Comparison of ENCODE assay signal across 8 cellular contexts in the genomic region with DNA sequence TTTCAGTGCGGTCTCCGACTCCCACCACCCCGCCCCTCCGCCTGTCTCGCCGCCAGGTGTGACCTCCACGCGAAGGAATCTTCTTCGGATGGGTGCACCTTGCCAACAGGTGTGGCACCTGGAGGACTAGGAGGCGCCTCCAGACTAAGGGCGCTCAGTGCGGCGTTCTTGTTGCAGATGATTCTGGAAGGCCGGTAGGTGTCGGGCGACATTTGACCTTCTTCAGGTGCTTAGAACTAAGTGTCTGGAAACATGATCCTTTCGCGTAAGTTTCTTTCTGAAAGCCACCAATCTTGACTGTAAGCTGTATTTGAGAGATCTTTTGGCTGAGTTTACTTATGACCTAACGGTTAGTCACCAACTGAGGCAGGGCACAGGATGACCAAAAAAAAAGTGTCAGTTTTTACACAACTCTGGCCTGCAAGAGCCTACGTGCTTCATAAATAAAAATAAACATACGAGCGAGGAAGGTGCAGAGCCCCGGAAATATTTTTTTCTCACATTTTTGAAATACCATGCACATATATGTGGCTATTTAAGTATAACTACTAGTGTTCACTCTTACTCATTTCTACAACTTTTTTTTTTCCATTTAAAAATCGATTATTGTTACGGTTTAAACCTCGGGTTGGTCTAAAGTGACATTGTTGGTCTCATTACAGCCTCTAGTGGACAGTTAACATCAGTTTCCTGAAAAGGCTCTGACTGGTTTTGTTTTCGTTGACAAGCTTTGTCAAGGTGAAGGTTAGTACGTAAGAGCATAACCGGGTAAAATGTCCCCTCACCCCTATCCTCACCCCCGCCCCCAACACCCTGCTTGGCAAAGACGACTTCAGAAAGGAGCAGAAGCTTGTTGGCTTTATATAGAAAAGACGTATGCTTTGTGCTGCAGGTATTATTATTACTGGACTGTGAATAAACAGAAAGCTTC. TPM values are rescaled to one million over a fixed set of nuclear protein-coding genes. Genes with fewer than 3 reads are reported as not detected.
DNase-seq lines count a peak whose midpoint lies in the region; ATAC-seq and TF ChIP-seq lines count a peak whose summit lies in the region.

No MANE protein-coding gene starts in this region.

- no peaks in the 10 kb centered on the region for H3K27me3 Mint-ChIP-seq in activated T-cell treated with anti-CD3 and anti-CD28 coated beads, Interleukin-2, amount 50 U/mL, for 72 hours (ENCODE audit: low read depth)
- H3K27me3 Mint-ChIP-seq in natural killer cell (ENCODE audit: low read depth in 2 of 2), result no peaks in the 10 kb centered on the region

- H3K9ac ChIP-seq in BLaER1, result peak overlapping the region; percentile 66

- no peak overlapping the region for H3K27ac ChIP-seq in BLaER1
- peak overlapping the region; percentile 86 for H3K27ac ChIP-seq in thymus (ENCODE audit: low read depth)

- H3K4me3 ChIP-seq in BLaER1, result peak overlapping the region; percentile 83
- H3K4me3 ChIP-seq in thymus (ENCODE audit: low read length), result peak overlapping the region; percentile 91

- H3K4me3 Mint-ChIP-seq in activated T-cell treated with anti-CD3 and anti-CD28 coated beads, Interleukin-2, amount 50 U/mL, for 72 hours, result peak overlapping the region; percentile 85 to 98
- H3K4me3 Mint-ChIP-seq in natural killer cell, result peak overlapping the region; percentile 98

- H3K27ac Mint-ChIP-seq in activated T-cell treated with anti-CD3 and anti-CD28 coated beads, Interleukin-2, amount 50 U/mL, for 72 hours, result peak overlapping the region; percentile 85
- peak overlapping the region; percentile 95 to 98 for H3K27ac Mint-ChIP-seq in natural killer cell

- peak overlapping the region; percentile 95 for H3K4me2 ChIP-seq in BLaER1

- H3K4me1 ChIP-seq in BLaER1 (peaks cover 23% of the 10 kb centered on the region), thymus (ENCODE audit: control insufficient read depth, insufficient read depth, low read length) (peaks cover 3% of the 10 kb centered on the region)

- peaks cover 6 to 11% of the 10 kb centered on the region in 2 donors for H3K36me3 Mint-ChIP-seq in activated T-cell treated with anti-CD3 and anti-CD28 coated beads, Interleukin-2, amount 50 U/mL, for 72 hours (ENCODE audit: insufficient read depth in 2 of 2)
- H3K36me3 Mint-ChIP-seq in natural killer cell, result no peaks in the 10 kb centered on the region

- DNase-seq in OCI-M1 (lab: John Stamatoyannopoulos, UW), result peak; percentile 78
- DNase-seq in activated T-cell treated with anti-CD3 and anti-CD28 coated beads, Interleukin-2, amount 50 U/mL, for 72 hours, result peak; percentile 58 to 60
- peak; percentile 83 for DNase-seq in fibroblast of gingiva (ENCODE audit: low read depth)
- DNase-seq in natural killer cell, result peak; percentile 57

- H3K27me3 ChIP-seq in BLaER1, result no peaks in the 10 kb centered on the region
- H3K27me3 ChIP-seq in thymus (ENCODE audit: control insufficient read depth, insufficient read depth), result peaks cover 2% of the 10 kb centered on the region

- intact Hi-C loops in natural killer cell (cut with micrococcal nuclease), result loop anchor here (1.0 to 10.0 kb wide), 9 partner anchors 62 to 942 kb away; partner anchors contain the start of gene NUP153

- H3K9me3 Mint-ChIP-seq in activated T-cell treated with anti-CD3 and anti-CD28 coated beads, Interleukin-2, amount 50 U/mL, for 72 hours, result no peaks in the 10 kb centered on the region
- H3K9me3 Mint-ChIP-seq in natural killer cell, result no peaks in the 10 kb centered on the region

- peak; percentile 67 for TF ChIP-seq CTCF in natural killer cell (IDR thresholded peaks at IDR 0.05)

- H3K4me1 Mint-ChIP-seq in activated T-cell treated with anti-CD3 and anti-CD28 coated beads, Interleukin-2, amount 50 U/mL, for 72 hours (ENCODE audit: low read depth), result peaks cover 68% of the 10 kb centered on the region
- H3K4me1 Mint-ChIP-seq in natural killer cell, result peaks cover 51 to 70% of the 10 kb centered on the region in 2 donors

- WGBS in thymus, result 3% methylated on average over 32 of the region's 32 CpGs

- ATAC-seq in GM18909 (IDR thresholded peaks at IDR 0.05; ENCODE audit: poor library complexity, unreplicated experiment) (peak; percentile 24), HG03457 (IDR thresholded peaks at IDR 0.05; ENCODE audit: unreplicated experiment) (peak; percentile 26), natural killer cell (peak; percentile 44 to 70 (median 58))
- peak; percentile 52 for ATAC-seq in activated T-cell treated with anti-CD3 and anti-CD28 coated beads, Interleukin-2, amount 50 U/mL, for 72 hours (replicated peaks in 1 of 2)

- H4K20me1 ChIP-seq in BLaER1, result peaks cover 9% of the 10 kb centered on the region

- H3K36me3 ChIP-seq in BLaER1 (no peaks in the 10 kb centered on the region), thymus (ENCODE audit: control insufficient read depth, insufficient read depth) (no peaks in the 10 kb centered on the region)

- H3K9me3 ChIP-seq in BLaER1 (no peaks in the 10 kb centered on the region), thymus (ENCODE audit: control insufficient read depth) (no peaks in the 10 kb centered on the region)

RNA-seq across cellular contexts. Expression of gene ATXN1, which starts 1.6 kb away (rescaled TPM):
- 10 to 100 TPM; 46.5 to 65.1 TPM for total RNA-seq in activated T-cell treated with anti-CD3 and anti-CD28 coated beads, Interleukin-2, amount 50 U/mL, for 72 hours
- total RNA-seq in natural killer cell, result 100 to 1,000 TPM in 1 of 3 donors, 10 to 100 TPM in 2; 90.4 to 120 (median 97.9) TPM
- polyA plus RNA-seq in thymus, result 6.8 TPM
